ENCODE assay signal across 7 cellular contexts in genomic region chr18:70195852-70196434, GRCh38. TPM values are rescaled to one million over a fixed set of nuclear protein-coding genes. Genes with fewer than 3 reads are reported as not detected.
DNase-seq lines count a peak whose midpoint lies in the region; ATAC-seq and TF ChIP-seq lines count a peak whose summit lies in the region.

No MANE protein-coding gene starts in this region.

- H3K9me3 ChIP-seq in thoracic aorta, result no peaks in the 10 kb centered on the region
- no peaks in the 10 kb centered on the region for H3K9me3 ChIP-seq in CD8-positive, alpha-beta memory T cell (ENCODE audit: low read length)

- H3K27ac ChIP-seq in brain microvascular endothelial cell, result no peak overlapping the region
- no peak overlapping the region for H3K27ac ChIP-seq in thoracic aorta
- H3K27ac ChIP-seq in CD8-positive, alpha-beta memory T cell (ENCODE audit: low read depth, low read length), result no peak overlapping the region

- POLR2A ChIA-PET in HEK293T (lab: Yijun Ruan, JAX), result no interaction called here
- POLR2A ChIA-PET in CD8-positive, alpha-beta memory T cell (lab: Charles Lee), result no interaction called here

- H3K4me3 ChIP-seq in brain microvascular endothelial cell (ENCODE audit: low read depth, low read length), result no peak overlapping the region
- no peak overlapping the region for H3K4me3 ChIP-seq in thoracic aorta
- no peak overlapping the region for H3K4me3 ChIP-seq in CD8-positive, alpha-beta memory T cell (ENCODE audit: low read length)

- H3K36me3 ChIP-seq in brain microvascular endothelial cell (replicated peaks) (no peaks in the 10 kb centered on the region), thoracic aorta (peaks cover 6% of the 10 kb centered on the region)
- peaks cover 29% of the 10 kb centered on the region for H3K36me3 ChIP-seq in CD8-positive, alpha-beta memory T cell (ENCODE audit: insufficient read depth, low read length)

- in situ Hi-C loops in brain microvascular endothelial cell (cut with HindIII; ENCODE audit: low pct_ligation_motif_present, low sequenced_read_pairs), result no loop called here

- H3K4me1 ChIP-seq in thoracic aorta (ENCODE audit: control insufficient read depth in 1 of 2, low read depth in 2 of 2), result no peaks in the 10 kb centered on the region
- no peaks in the 10 kb centered on the region for H3K4me1 ChIP-seq in CD8-positive, alpha-beta memory T cell (ENCODE audit: insufficient read depth, low read length)

- peaks cover 1 to 7% (median 5%) of the 10 kb centered on the region in 3 donors for H3K4me1 Mint-ChIP-seq in CD8-positive, alpha-beta memory T cell

- no peak overlapping the region for H3K4me3 Mint-ChIP-seq in CD8-positive, alpha-beta memory T cell

- no peak overlapping the region for H3K27ac Mint-ChIP-seq in CD8-positive, alpha-beta memory T cell

- CTCF ChIA-PET in HEK293T (lab: Yijun Ruan, JAX), result interaction anchor here (0.6 to 3.8 kb wide), 7 partner anchors 11 to 259 kb away, joined by 3 to 24 read pairs (median 4); no protein-coding TSS in a partner anchor
- CTCF ChIA-PET in CD8-positive, alpha-beta memory T cell (lab: Charles Lee), result interaction anchor here (0.7 to 2.1 kb wide), 5 partner anchors 8 to 238 kb away, joined by 3 to 9 read pairs (median 3); no protein-coding TSS in a partner anchor

- H3K36me3 Mint-ChIP-seq in CD8-positive, alpha-beta memory T cell, result peaks cover 4 to 92% (median 14%) of the 10 kb centered on the region in 3 donors

- no peak for ATAC-seq in thoracic aorta (ENCODE audit: insufficient number of reproducible peaks, low FRiP score, low read depth)

- TF ChIP-seq CTCF in brain microvascular endothelial cell (IDR thresholded peaks at IDR 0.05; ENCODE audit: low read depth, low read length, missing control alignments) (peak; percentile 84), thoracic aorta (IDR thresholded peaks at IDR 0.05) (peak; percentile 72)

- DNase-seq in GM03348 (ENCODE audit: low spot score), result peak; percentile 57
- DNase-seq in HEK293T (ENCODE audit: extremely low spot score), result peak; percentile 16
- DNase-seq in NCI-H510A treated with DMSO at 0.1 percent for 48 hours (lab: John Stamatoyannopoulos, UW), result peak; percentile 48
- DNase-seq in brain microvascular endothelial cell, result peak; percentile 51
- DNase-seq in iris pigment epithelial cell (ENCODE audit: low read depth), result peak; percentile 66
- DNase-seq in thoracic aorta (ENCODE audit: low spot score), result no peak
- no peak for DNase-seq in CD8-positive, alpha-beta memory T cell

- H3K27me3 ChIP-seq in brain microvascular endothelial cell (replicated peaks) (no peaks in the 10 kb centered on the region), thoracic aorta (replicated peaks; ENCODE audit: insufficient read depth) (no peaks in the 10 kb centered on the region)
- no peaks in the 10 kb centered on the region for H3K27me3 ChIP-seq in CD8-positive, alpha-beta memory T cell (ENCODE audit: insufficient read depth, low read length, poor library complexity, severe bottlenecking)

- H3K27me3 Mint-ChIP-seq in CD8-positive, alpha-beta memory T cell, result no peaks in the 10 kb centered on the region

- H3K9me3 Mint-ChIP-seq in CD8-positive, alpha-beta memory T cell, result no peaks in the 10 kb centered on the region

TF ChIP-seq in HEK293T, 16 proteins besides CTCF, POLR2A, EP300 and RAD21:
- TF ChIP-seq FOXM1 (IDR thresholded peaks at IDR 0.05; ENCODE audit: borderline replicate concordance), result no peak
- no peak for TF ChIP-seq ZNF384 (IDR thresholded peaks at IDR 0.05)
- no peak for TF ChIP-seq PKNOX1 (IDR thresholded peaks at IDR 0.05)
- TF ChIP-seq TARDBP (IDR thresholded peaks at IDR 0.05), result no peak
- no peak for TF ChIP-seq NFRKB (IDR thresholded peaks at IDR 0.05)
- TF ChIP-seq ELF4 (IDR thresholded peaks at IDR 0.05), result no peak
- no peak for TF ChIP-seq LEF1 (IDR thresholded peaks at IDR 0.05; ENCODE audit: borderline replicate concordance)
- no peak for TF ChIP-seq BHLHE40 (IDR thresholded peaks at IDR 0.05; ENCODE audit: borderline replicate concordance)
- no peak for TF ChIP-seq SP1 (IDR thresholded peaks at IDR 0.05)
- no peak for TF ChIP-seq ARNT (IDR thresholded peaks at IDR 0.05)
- TF ChIP-seq SUZ12 (IDR thresholded peaks at IDR 0.05), result no peak
TF ChIP-seq in HEK293T: peak in this region for 0.

RNA-seq across cellular contexts. Expression of gene RTTN, which starts 9.5 kb away (rescaled TPM):
- total RNA-seq in thoracic aorta, result 10 to 100 TPM; 13.1 to 20.7 TPM
- 10 to 100 TPM; 24.7 to 26.6 TPM for total RNA-seq in CD8-positive, alpha-beta memory T cell
- 3.2 TPM for polyA plus RNA-seq in CD8-positive, alpha-beta memory T cell

Comparison
In these comparisons a context has a peak if more than half of its experiments do, and no peak if none do; other contexts are left out.
1. DNase-seq: peak in GM03348 (single experiment), HEK293T (single experiment), NCI-H510A treated with DMSO at 0.1 percent for 48 hours (single experiment), brain microvascular endothelial cell (single experiment) and iris pigment epithelial cell (single experiment); none in thoracic aorta (single experiment) and CD8-positive, alpha-beta memory T cell (0 of 5).